In genomic region chr14:73829526-73830431, GRCh38 we compare ENCODE assay signal across 8 cellular contexts. TPM values are rescaled to one million over a fixed set of nuclear protein-coding genes. Genes with fewer than 3 reads are reported as not detected.
DNase-seq lines count a peak whose midpoint lies in the region; ATAC-seq, FAIRE-seq and TF ChIP-seq lines count a peak whose summit lies in the region.

No MANE protein-coding gene starts in this region.

- H3K27me3 Mint-ChIP-seq in CD4-positive, alpha-beta memory T cell: no peaks in the 10 kb centered on the region

- H3K27me3 ChIP-seq in CD4-positive, alpha-beta memory T cell (ENCODE audit: insufficient read depth, low read length): no peaks in the 10 kb centered on the region
- H3K27me3 ChIP-seq in PC-3 (ENCODE audit: low read length) (no peaks in the 10 kb centered on the region), endothelial cell of umbilical vein (ENCODE audit: control insufficient read depth in 2 of 2, insufficient read depth in 2 of 2, low read length in 2 of 2) (no peaks in the 10 kb centered on the region), MM.1S (replicated peaks; ENCODE audit: insufficient read depth, low read length) (no peaks in the 10 kb centered on the region)

- H3K4me2 ChIP-seq in PC-3 (ENCODE audit: low read length) (peak overlapping the region; percentile 19; the same call in 1 of the 2 replicates), endothelial cell of umbilical vein (ENCODE audit: insufficient read depth, low read length) (no peak overlapping the region), MM.1S (ENCODE audit: low read depth, low read length) (no peak overlapping the region)

- H3F3A ChIP-seq in PC-3 (ENCODE audit: low read length, unreplicated experiment) (no peaks in the 10 kb centered on the region), MM.1S (ENCODE audit: insufficient read depth, low read length) (no peaks in the 10 kb centered on the region)

- no peaks in the 10 kb centered on the region for H3K79me2 ChIP-seq in PC-3 (ENCODE audit: low read length)
- H3K79me2 ChIP-seq in endothelial cell of umbilical vein (ENCODE audit: control insufficient read depth, insufficient read depth, low read length): no peaks in the 10 kb centered on the region
- H3K79me2 ChIP-seq in MM.1S (ENCODE audit: low read length): no peaks in the 10 kb centered on the region

- no peak overlapping the region for H3K9ac ChIP-seq in PC-3 (ENCODE audit: low read length)
- no peak overlapping the region for H3K9ac ChIP-seq in endothelial cell of umbilical vein (replicated peaks; ENCODE audit: extremely low read depth, insufficient read depth, low read length)
- no peak overlapping the region for H3K9ac ChIP-seq in MM.1S (ENCODE audit: low read length)

- peak; percentile 82 for FAIRE-seq in endothelial cell of umbilical vein (lab: Jason Lieb, UNC)

- BruUV-seq in PC-3 (replicated peaks; lab: Mats Ljungman, UMichigan): no TSS peak
- BruUV-seq in endothelial cell of umbilical vein (replicated peaks; lab: Mats Ljungman, UMichigan): no TSS peak

- TF ChIP-seq CTCF in PC-3 (conservative IDR thresholded peaks at IDR 0.05; ENCODE audit: low read depth, low read length) (no peak), endothelial cell of umbilical vein (IDR thresholded peaks at IDR 0.05; ENCODE audit: extremely low read depth in 1 of 2, insufficient read depth in 1 of 2, low read depth in 1 of 2, low read length in 2 of 2) (no peak), MM.1S (IDR thresholded peaks at IDR 0.05; ENCODE audit: low read length) (no peak)

- TF ChIP-seq POLR2A in endothelial cell of umbilical vein (IDR thresholded peaks at IDR 0.05; ENCODE audit: low read depth, low read length): no peak

- H3K27ac Mint-ChIP-seq in CD4-positive, alpha-beta memory T cell: peak overlapping the region in 6 of 7 donors; percentile 0 to 38 (median 32)
- peak overlapping the region; percentile 93 for H3K27ac Mint-ChIP-seq in stimulated activated effector memory CD8-positive, alpha-beta T cell treated with anti-CD3 and anti-CD28 coated beads, Interleukin-12 subunit alpha, Interleukin-12 subunit beta, amount 100 ng/mL, for 72 hours

- H4K20me1 ChIP-seq in PC-3 (ENCODE audit: low read length) (no peaks in the 10 kb centered on the region), endothelial cell of umbilical vein (replicated peaks; ENCODE audit: control insufficient read depth, extremely low read depth, insufficient read depth, low read length) (no peaks in the 10 kb centered on the region), MM.1S (ENCODE audit: insufficient read depth, low read length) (no peaks in the 10 kb centered on the region)

- H3K9me3 Mint-ChIP-seq in CD4-positive, alpha-beta memory T cell: peaks cover 0 to 4% (median 0%) of the 10 kb centered on the region in 8 donors
- no peaks in the 10 kb centered on the region for H3K9me3 Mint-ChIP-seq in stimulated activated effector memory CD8-positive, alpha-beta T cell treated with anti-CD3 and anti-CD28 coated beads, Interleukin-12 subunit alpha, Interleukin-12 subunit beta, amount 100 ng/mL, for 72 hours

- ATAC-seq in GM21619 (IDR thresholded peaks at IDR 0.05; ENCODE audit: unreplicated experiment) (peak; percentile 82), PC-3 (peak; percentile 34), HG02623 (IDR thresholded peaks at IDR 0.05; ENCODE audit: unreplicated experiment) (no peak)
- ATAC-seq in stimulated activated effector memory CD8-positive, alpha-beta T cell treated with anti-CD3 and anti-CD28 coated beads, Interleukin-12 subunit alpha, Interleukin-12 subunit beta, amount 100 ng/mL, for 72 hours: peak; percentile 92

- no peak overlapping the region for H3K4me3 ChIP-seq in CD4-positive, alpha-beta memory T cell (ENCODE audit: low read length in 2 of 2)
- H3K4me3 ChIP-seq in PC-3 (ENCODE audit: low read length): no peak overlapping the region
- no peak overlapping the region for H3K4me3 ChIP-seq in endothelial cell of umbilical vein (replicated peaks in 1 of 3; ENCODE audit: insufficient read depth in 1 of 3, low read depth in 1 of 3, low read length in 3 of 3)
- no peak overlapping the region for H3K4me3 ChIP-seq in MM.1S (ENCODE audit: low read length)

- no peaks in the 10 kb centered on the region for H3K36me3 ChIP-seq in CD4-positive, alpha-beta memory T cell (ENCODE audit: insufficient read depth, low read length)
- H3K36me3 ChIP-seq in PC-3 (ENCODE audit: low read depth, low read length) (no peaks in the 10 kb centered on the region), endothelial cell of umbilical vein (ENCODE audit: control insufficient read depth in 2 of 2, extremely low read depth in 1 of 2, insufficient read depth in 2 of 2, low read length in 2 of 2) (no peaks in the 10 kb centered on the region), MM.1S (replicated peaks; ENCODE audit: insufficient read depth, low read length) (no peaks in the 10 kb centered on the region)

- H3K9me3 ChIP-seq in CD4-positive, alpha-beta memory T cell (ENCODE audit: control insufficient read depth in 1 of 2, low read length in 2 of 2): no peaks in the 10 kb centered on the region
- H3K9me3 ChIP-seq in PC-3 (ENCODE audit: low read length) (no peaks in the 10 kb centered on the region), endothelial cell of umbilical vein (replicated peaks; ENCODE audit: control insufficient read depth, insufficient read depth, low read length) (no peaks in the 10 kb centered on the region), MM.1S (replicated peaks; ENCODE audit: insufficient read depth, low read length) (no peaks in the 10 kb centered on the region)

- H2AFZ ChIP-seq in PC-3 (ENCODE audit: low read length) (no peak overlapping the region), endothelial cell of umbilical vein (ENCODE audit: low read depth, low read length) (no peak overlapping the region), MM.1S (ENCODE audit: low read length) (no peak overlapping the region)

- H3K27ac ChIP-seq in CD4-positive, alpha-beta memory T cell (ENCODE audit: low read depth, low read length): no peak overlapping the region
- H3K27ac ChIP-seq in PC-3 (ENCODE audit: low read length): no peak overlapping the region
- peak overlapping the region; percentile 40 for H3K27ac ChIP-seq in endothelial cell of umbilical vein (ENCODE audit: insufficient read depth, low read depth, low read length)
- no peak overlapping the region for H3K27ac ChIP-seq in MM.1S (ENCODE audit: low read length)

- peaks cover 7 to 11% (median 10%) of the 10 kb centered on the region in 4 donors for H3K4me1 Mint-ChIP-seq in CD4-positive, alpha-beta memory T cell
- H3K4me1 Mint-ChIP-seq in stimulated activated effector memory CD8-positive, alpha-beta T cell treated with anti-CD3 and anti-CD28 coated beads, Interleukin-12 subunit alpha, Interleukin-12 subunit beta, amount 100 ng/mL, for 72 hours: peaks cover 34% of the 10 kb centered on the region

- CTCF ChIA-PET in CD4-positive, alpha-beta memory T cell (lab: Charles Lee; ENCODE audit: partially characterized antibody): interaction anchor here (0.6 to 14.1 kb wide), 8 partner anchors 9 to 118 kb away, joined by 3 to 272 read pairs (median 4); no protein-coding TSS in a partner anchor
- CTCF ChIA-PET in PC-3 (lab: Charles Lee): interaction anchor here (0.7 to 1.0 kb wide), 2 partner anchors 21 to 102 kb away, joined by 3 read pairs; no protein-coding TSS in a partner anchor
- CTCF ChIA-PET in endothelial cell of umbilical vein (lab: Charles Lee): interaction anchor here (0.6 to 9.5 kb wide), 6 partner anchors 13 to 101 kb away, joined by 3 to 131 read pairs (median 4); partner anchors contain the start of gene PTGR2

- intact Hi-C loops in CD4-positive, alpha-beta memory T cell (cut with micrococcal nuclease): loop anchor here (5.0 kb wide), 1 partner anchor 322 kb away; no protein-coding TSS in a partner anchor
- intact Hi-C loops in PC-3 (cut with micrococcal nuclease): loop anchor here (5.0 kb wide), 1 partner anchor 208 kb away; no protein-coding TSS in a partner anchor
- intact Hi-C loops in endothelial cell of umbilical vein (cut with micrococcal nuclease): no loop called here
- intact Hi-C loops in cardiac septum (cut with DNase I): loop anchor here (10.0 kb wide), 1 partner anchor 185 kb away; the partner anchor contains the start of gene DNAL1

- H3K9me1 ChIP-seq in endothelial cell of umbilical vein (replicated peaks; ENCODE audit: control insufficient read depth, extremely low read depth, insufficient read depth, low read length): no peaks in the 10 kb centered on the region

- H3K9me2 ChIP-seq in PC-3 (replicated peaks; ENCODE audit: low read length): no peaks in the 10 kb centered on the region
- H3K9me2 ChIP-seq in MM.1S (replicated peaks; ENCODE audit: insufficient read depth, low read length): no peaks in the 10 kb centered on the region

- peak overlapping the region in 1 of 8 donors; percentile 22 for H3K4me3 Mint-ChIP-seq in CD4-positive, alpha-beta memory T cell
- H3K4me3 Mint-ChIP-seq in stimulated activated effector memory CD8-positive, alpha-beta T cell treated with anti-CD3 and anti-CD28 coated beads, Interleukin-12 subunit alpha, Interleukin-12 subunit beta, amount 100 ng/mL, for 72 hours: peak overlapping the region; percentile 66

- peak in 1 of 5 donors; percentile 9 for DNase-seq in CD4-positive, alpha-beta memory T cell
- DNase-seq in PC-3 (peak; percentile 65), endothelial cell of umbilical vein (ENCODE audit: low read depth, low spot score) (peak; percentile 40), MM.1S (no peak), cardiac septum (ENCODE audit: low spot score) (no peak)
- DNase-seq in stimulated activated effector memory CD8-positive, alpha-beta T cell treated with anti-CD3 and anti-CD28 coated beads, Interleukin-12 subunit alpha, Interleukin-12 subunit beta, amount 100 ng/mL, for 72 hours (ENCODE audit: low spot score in 2 of 2): peak; percentile 28 to 74

- H3K36me3 Mint-ChIP-seq in CD4-positive, alpha-beta memory T cell: no peaks in the 10 kb centered on the region
- H3K36me3 Mint-ChIP-seq in stimulated activated effector memory CD8-positive, alpha-beta T cell treated with anti-CD3 and anti-CD28 coated beads, Interleukin-12 subunit alpha, Interleukin-12 subunit beta, amount 100 ng/mL, for 72 hours: no peaks in the 10 kb centered on the region

- H3K4me1 ChIP-seq in CD4-positive, alpha-beta memory T cell (ENCODE audit: insufficient read depth, low read length): peaks cover 13% of the 10 kb centered on the region
- H3K4me1 ChIP-seq in PC-3 (ENCODE audit: insufficient read depth, low read length): peaks cover 21% of the 10 kb centered on the region
- H3K4me1 ChIP-seq in endothelial cell of umbilical vein (ENCODE audit: control insufficient read depth, extremely low read depth, insufficient read depth, low read length): peaks cover 7% of the 10 kb centered on the region
- H3K4me1 ChIP-seq in MM.1S (ENCODE audit: low read length): no peaks in the 10 kb centered on the region

- dilution Hi-C loops in endothelial cell of umbilical vein (cut with MboI; ENCODE audit: extremely low pct_ligation_motif_present, low sequenced_read_pairs): no loop called here

- POLR2A ChIA-PET in CD4-positive, alpha-beta memory T cell (lab: Charles Lee; ENCODE audit: partially characterized antibody): interaction anchor here (1.0 to 1.5 kb wide), 3 partner anchors 22 to 197 kb away, joined by 3 to 4 read pairs (median 3); partner anchors contain the start of gene PTGR2
- POLR2A ChIA-PET in PC-3 (lab: Charles Lee; ENCODE audit: unreplicated experiment): interaction anchor here (0.5 to 0.7 kb wide), 2 partner anchors 39 to 111 kb away, joined by 4 read pairs; no protein-coding TSS in a partner anchor
- POLR2A ChIA-PET in endothelial cell of umbilical vein (lab: Charles Lee): no interaction called here

RNA-seq across cellular contexts. Expression of gene PTGR2, which starts 21.9 kb away (rescaled TPM):
- total RNA-seq in CD4-positive, alpha-beta memory T cell: 1 to 10 TPM; 4.5 to 5.0 TPM
- polyA plus RNA-seq in CD4-positive, alpha-beta memory T cell: 1 to 10 TPM; 2.3 to 2.9 TPM
- total RNA-seq in PC-3 (2014; rRNA removed): 6.2 and 7.9 TPM in 2 replicates
- total RNA-seq in endothelial cell of umbilical vein: 3.6 and 5.6 TPM in 2 replicates
- 0.75 and 1.1 TPM in 2 replicates for polyA plus RNA-seq in endothelial cell of umbilical vein
- polyA plus RNA-seq in endothelial cell of umbilical vein (2011; cell fraction: cytosol; rRNA removed): 1.1 and 1.2 TPM in 2 replicates
- polyA plus RNA-seq in endothelial cell of umbilical vein (2011; cell fraction: nucleus; rRNA removed): 3.9 and 5.7 TPM in 2 replicates
- 2.7 and 3.3 TPM in 2 replicates for polyA plus RNA-seq in endothelial cell of umbilical vein (2012)
- 1.6 and 2.0 TPM in 2 replicates for polyA minus RNA-seq in endothelial cell of umbilical vein
- 0.82 TPM for polyA minus RNA-seq in endothelial cell of umbilical vein (2011; cell fraction: cytosol; rRNA and poly(A)+ RNA removed)
- 2.3 and 5.6 TPM in 2 replicates for polyA minus RNA-seq in endothelial cell of umbilical vein (2011; cell fraction: nucleus; rRNA and poly(A)+ RNA removed)
- total RNA-seq in cardiac septum: 36.7 TPM

RNA-seq across cellular contexts. Expression of gene ZNF410, which starts 56.9 kb away (rescaled TPM):
- 10 to 100 TPM; 46.2 to 47.3 TPM for total RNA-seq in CD4-positive, alpha-beta memory T cell
- 10 to 100 TPM; 59.1 to 70.9 TPM for polyA plus RNA-seq in CD4-positive, alpha-beta memory T cell
- total RNA-seq in PC-3 (2014; rRNA removed) (44.9 and 46.8 TPM in 2 replicates), endothelial cell of umbilical vein (39.2 and 45.0 TPM in 2 replicates), cardiac septum (19.9 TPM)
- polyA plus RNA-seq in endothelial cell of umbilical vein: 18.8 and 21.8 TPM in 2 replicates
- 27.1 and 27.9 TPM in 2 replicates for polyA plus RNA-seq in endothelial cell of umbilical vein (2011; cell fraction: cytosol; rRNA removed)
- polyA plus RNA-seq in endothelial cell of umbilical vein (2011; cell fraction: nucleus; rRNA removed): 46.2 and 46.3 TPM in 2 replicates
- 21.4 and 26.7 TPM in 2 replicates for polyA plus RNA-seq in endothelial cell of umbilical vein (2012)
- polyA minus RNA-seq in endothelial cell of umbilical vein: 35.4 and 48.5 TPM in 2 replicates
- polyA minus RNA-seq in endothelial cell of umbilical vein (2011; cell fraction: cytosol; rRNA and poly(A)+ RNA removed): 21.3 TPM
- 44.3 and 62.1 TPM in 2 replicates for polyA minus RNA-seq in endothelial cell of umbilical vein (2011; cell fraction: nucleus; rRNA and poly(A)+ RNA removed)

Comparison
In these comparisons a context has a peak if more than half of its experiments do, and no peak if none do; other contexts are left out.
1. DNase-seq: peak in PC-3 (single experiment), endothelial cell of umbilical vein (single experiment) and stimulated activated effector memory CD8-positive, alpha-beta T cell treated with anti-CD3 and anti-CD28 coated beads, Interleukin-12 subunit alpha, Interleukin-12 subunit beta, amount 100 ng/mL, for 72 hours (2 of 2); none in MM.1S (single experiment) and cardiac septum (single experiment).